ENCODE assay signal across 18 cellular contexts in the genomic region with DNA sequence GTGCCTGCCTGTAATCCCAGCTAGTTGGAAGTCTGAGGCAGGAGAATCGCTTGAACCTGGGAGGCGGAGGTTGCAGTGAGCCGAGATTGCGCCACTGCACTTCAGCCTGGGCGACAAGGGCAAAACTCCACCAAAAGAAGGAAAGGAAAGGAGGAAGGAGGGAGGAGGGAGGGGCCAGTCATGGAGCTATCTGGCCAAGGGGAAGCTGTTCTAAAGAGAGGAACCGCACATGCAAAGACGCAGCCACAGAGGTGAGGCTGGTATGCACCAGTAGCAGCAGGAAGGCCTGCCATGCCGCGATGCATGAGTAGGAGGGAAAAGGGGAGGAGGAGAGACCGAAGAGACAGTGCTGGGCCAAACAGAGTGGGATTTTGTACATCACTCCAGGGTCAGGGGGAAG. TPM values are rescaled to one million over a fixed set of nuclear protein-coding genes. Genes with fewer than 3 reads are reported as not detected.
DNase-seq lines count a peak whose midpoint lies in the region; ATAC-seq and TF ChIP-seq lines count a peak whose summit lies in the region.
"Had no signal": no experiment of that assay in that cellular context is flagged by ENCODE, and none has a peak within 500 bp of the region (broad histone marks: within the 10 kb centered on the region; RNA-seq: fewer than 3 reads in every experiment).

No MANE protein-coding gene starts in this region.

- intact Hi-C loops in natural killer cell (cut with micrococcal nuclease) (no loop called here), right lobe of liver (cut with DNase I) (no loop called here)

- no peak overlapping the region for H3K27ac ChIP-seq in OCI-LY3 (ENCODE audit: low read length)
- H3K27ac ChIP-seq in right lobe of liver, result no peak overlapping the region
- H3K27ac ChIP-seq: coronary artery, tibial artery had no signal

- WGBS in right lobe of liver (ENCODE audit: insufficient coverage, low coverage, low lambda C conversion rate, missing lambda C conversion rate), result 58% methylated on average over 10 of the region's 10 CpGs

- H3K4me1 Mint-ChIP-seq in natural killer cell treated with Interleukin-12 subunit alpha and Interleukin-12 subunit beta and Interleukin-15 and Interleukin-18, amount 100 ng/mL, for 72 hours (ENCODE audit: low read depth in 2 of 2), result no peaks in the 10 kb centered on the region
- H3K4me1 Mint-ChIP-seq in natural killer cell, result no peaks in the 10 kb centered on the region

- H3K79me2 ChIP-seq in OCI-LY3 (ENCODE audit: low read length), result no peaks in the 10 kb centered on the region

- H3K4me3 Mint-ChIP-seq in natural killer cell treated with Interleukin-12 subunit alpha and Interleukin-12 subunit beta and Interleukin-15 and Interleukin-18, amount 100 ng/mL, for 72 hours, result no peak overlapping the region
- no peak overlapping the region for H3K4me3 Mint-ChIP-seq in natural killer cell

- H3K27me3 ChIP-seq in OCI-LY3 (ENCODE audit: low read depth, low read length), result no peaks in the 10 kb centered on the region
- H3K27me3 ChIP-seq in right lobe of liver, result no peaks in the 10 kb centered on the region
- H3K27me3 ChIP-seq: tibial artery had no signal

- H3K9me3 ChIP-seq in OCI-LY3 (ENCODE audit: insufficient read depth, low read length) (no peaks in the 10 kb centered on the region), right lobe of liver (no peaks in the 10 kb centered on the region)
- H3K9me3 ChIP-seq: HAP-1, SK-N-SH, tibial artery had no signal

- H3K4me3 ChIP-seq in OCI-LY3 (ENCODE audit: low read length), result no peak overlapping the region
- H3K4me3 ChIP-seq in right lobe of liver, result no peak overlapping the region
- H3K4me3 ChIP-seq: coronary artery, HAP-1, tibial artery had no signal

- no peak for TF ChIP-seq CTCF in natural killer cell (IDR thresholded peaks at IDR 0.05)
- TF ChIP-seq CTCF in OCI-LY3 (IDR thresholded peaks at IDR 0.05; ENCODE audit: low read depth, low read length), result no peak
- TF ChIP-seq CTCF in right lobe of liver (IDR thresholded peaks at IDR 0.05), result no peak

- H3K36me3 Mint-ChIP-seq in natural killer cell treated with Interleukin-12 subunit alpha and Interleukin-12 subunit beta and Interleukin-15 and Interleukin-18, amount 100 ng/mL, for 72 hours, result no peaks in the 10 kb centered on the region
- no peaks in the 10 kb centered on the region for H3K36me3 Mint-ChIP-seq in natural killer cell

- TF ChIP-seq POLR2A in right lobe of liver (IDR thresholded peaks at IDR 0.05), result no peak

- H3K36me3 ChIP-seq in OCI-LY3 (replicated peaks; ENCODE audit: low read depth, low read length) (no peaks in the 10 kb centered on the region), right lobe of liver (no peaks in the 10 kb centered on the region)
- H3K36me3 ChIP-seq: HAP-1, tibial artery had no signal

- no peaks in the 10 kb centered on the region for H4K20me1 ChIP-seq in OCI-LY3 (ENCODE audit: insufficient read depth, low read length)

- no peak overlapping the region for H3K27ac Mint-ChIP-seq in natural killer cell treated with Interleukin-12 subunit alpha and Interleukin-12 subunit beta and Interleukin-15 and Interleukin-18, amount 100 ng/mL, for 72 hours
- H3K27ac Mint-ChIP-seq in natural killer cell, result no peak overlapping the region

- peak overlapping the region; percentile 11; the same call in 1 of the 2 replicates for H3K4me2 ChIP-seq in OCI-LY3 (ENCODE audit: low read length)
- H3K4me2 ChIP-seq: SK-N-SH had no signal

- peaks cover 13% of the 10 kb centered on the region for H3K4me1 ChIP-seq in OCI-LY3 (ENCODE audit: low read length)
- no peaks in the 10 kb centered on the region for H3K4me1 ChIP-seq in right lobe of liver
- H3K4me1 ChIP-seq: Caco-2, tibial artery had no signal

- H3K27me3 Mint-ChIP-seq in natural killer cell treated with Interleukin-12 subunit alpha and Interleukin-12 subunit beta and Interleukin-15 and Interleukin-18, amount 100 ng/mL, for 72 hours, result peaks cover 6 to 9% of the 10 kb centered on the region in 2 donors
- no peaks in the 10 kb centered on the region for H3K27me3 Mint-ChIP-seq in natural killer cell (ENCODE audit: low read depth in 2 of 2)

- H3K9me3 Mint-ChIP-seq in natural killer cell treated with Interleukin-12 subunit alpha and Interleukin-12 subunit beta and Interleukin-15 and Interleukin-18, amount 100 ng/mL, for 72 hours, result no peaks in the 10 kb centered on the region
- H3K9me3 Mint-ChIP-seq in natural killer cell, result no peaks in the 10 kb centered on the region

- DNase-seq in natural killer cell treated with Interleukin-12 subunit alpha and Interleukin-12 subunit beta and Interleukin-15 and Interleukin-18, amount 100 ng/mL, for 72 hours (ENCODE audit: low spot score), result no peak
- DNase-seq in natural killer cell (no peak), islet precursor cell (peak; percentile 52), nucleus accumbens (lab: John Stamatoyannopoulos, UW) (no peak), right lobe of liver (no peak)
- DNase-seq: ACHN; activated gamma-delta T cell treated with Interleukin-2 at 50 U/mL for 16 hours; Caco-2; erythroblast; NCI-H1092; SK-N-SH; stimulated activated CD4-positive, alpha-beta T cell treated with anti-CD3 and anti-CD28 coated beads, Interleukin-4, amount 100 ng/mL, for 4 hours had no signal

- H3K9ac ChIP-seq in OCI-LY3 (ENCODE audit: low read length), result no peak overlapping the region
- H3K9ac ChIP-seq: SK-N-SH had no signal

- ATAC-seq in natural killer cell treated with Interleukin-12 subunit alpha and Interleukin-12 subunit beta and Interleukin-15 and Interleukin-18, amount 100 ng/mL, for 72 hours, result peak; percentile 32 to 38
- ATAC-seq in natural killer cell (no peak), GM21367 (IDR thresholded peaks at IDR 0.05; ENCODE audit: unreplicated experiment) (no peak), HG02623 (IDR thresholded peaks at IDR 0.05; ENCODE audit: unreplicated experiment) (no peak), right lobe of liver (no peak)

- H2AFZ ChIP-seq in OCI-LY3 (ENCODE audit: low read depth, low read length), result no peak overlapping the region

RNA-seq across cellular contexts. Expression of gene HSBP1, which starts 35.9 kb away (rescaled TPM):
- 10 to 100 TPM; 30.5 to 64.5 TPM for total RNA-seq in natural killer cell treated with Interleukin-12 subunit alpha and Interleukin-12 subunit beta and Interleukin-15 and Interleukin-18, amount 100 ng/mL, for 72 hours
- total RNA-seq in natural killer cell (10 to 100 TPM; 34.8 to 39.6 (median 37.8) TPM), right lobe of liver (10 to 100 TPM in 4 of 6 experiments, 1 to 10 TPM in 2; 5.6 to 46.2 (median 35.2) TPM)

RNA-seq across cellular contexts. Expression of gene MLYCD, which starts 55.3 kb away (rescaled TPM):
- 1 to 10 TPM; 6.1 to 7.1 TPM for total RNA-seq in natural killer cell treated with Interleukin-12 subunit alpha and Interleukin-12 subunit beta and Interleukin-15 and Interleukin-18, amount 100 ng/mL, for 72 hours
- total RNA-seq in natural killer cell (10 to 100 TPM in 2 of 3 donors, 1 to 10 TPM in 1; 8.5 to 13.2 (median 11.9) TPM), right lobe of liver (10 to 100 TPM in 5 of 6 experiments, 1 to 10 TPM in 1; 6.6 to 15.6 (median 11.3) TPM)

Comparison
In these comparisons a context has a peak if more than half of its experiments do, and no peak if none do; other contexts are left out.
1. ATAC-seq: peak in natural killer cell treated with Interleukin-12 subunit alpha and Interleukin-12 subunit beta and Interleukin-15 and Interleukin-18, amount 100 ng/mL, for 72 hours (2 of 2); none in natural killer cell (0 of 3), GM21367 (single experiment), HG02623 (single experiment) and right lobe of liver (0 of 4).